1 cellular context compared by ENCODE assay signal in the genomic region with DNA sequence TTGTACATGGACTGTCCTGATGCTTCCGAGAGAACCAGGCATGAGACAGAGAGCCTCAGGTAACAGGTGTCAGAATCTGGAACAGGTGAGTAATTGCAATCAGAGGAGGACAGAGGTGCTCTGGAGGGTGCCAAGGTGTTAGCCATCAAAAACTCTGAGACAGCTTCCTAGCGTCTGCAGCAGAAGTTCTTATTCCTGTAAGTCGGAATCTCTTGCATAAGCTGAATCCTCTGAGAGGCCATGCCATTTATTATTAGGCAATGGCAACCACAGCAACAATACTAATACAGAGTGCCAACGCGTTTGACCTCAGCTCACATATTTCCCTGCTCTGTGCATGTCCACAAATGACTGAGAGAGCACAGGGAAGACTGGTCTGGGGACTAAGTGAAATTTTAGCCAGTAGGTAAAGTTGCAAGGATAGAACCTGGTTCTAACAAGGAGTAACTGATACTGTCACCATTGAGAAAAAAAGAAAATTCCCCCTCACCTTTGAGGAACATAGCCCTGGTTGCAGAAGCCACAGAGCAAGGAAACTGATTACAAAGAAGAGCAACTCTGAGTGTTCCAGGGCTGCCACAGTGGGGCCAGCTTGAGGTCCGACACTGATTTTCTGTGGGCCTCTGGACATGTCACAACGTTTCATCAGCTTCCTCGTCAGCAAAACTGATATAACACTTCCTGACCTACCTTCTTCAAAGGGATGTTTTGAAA.
TF ChIP-seq lines count a peak whose summit lies in the region.

No MANE protein-coding gene starts in this region.

TF ChIP-seq in K562, 482 proteins besides CTCF, POLR2A, EP300 and RAD21 (continued from another document):
- TF ChIP-seq, protein P1, sequence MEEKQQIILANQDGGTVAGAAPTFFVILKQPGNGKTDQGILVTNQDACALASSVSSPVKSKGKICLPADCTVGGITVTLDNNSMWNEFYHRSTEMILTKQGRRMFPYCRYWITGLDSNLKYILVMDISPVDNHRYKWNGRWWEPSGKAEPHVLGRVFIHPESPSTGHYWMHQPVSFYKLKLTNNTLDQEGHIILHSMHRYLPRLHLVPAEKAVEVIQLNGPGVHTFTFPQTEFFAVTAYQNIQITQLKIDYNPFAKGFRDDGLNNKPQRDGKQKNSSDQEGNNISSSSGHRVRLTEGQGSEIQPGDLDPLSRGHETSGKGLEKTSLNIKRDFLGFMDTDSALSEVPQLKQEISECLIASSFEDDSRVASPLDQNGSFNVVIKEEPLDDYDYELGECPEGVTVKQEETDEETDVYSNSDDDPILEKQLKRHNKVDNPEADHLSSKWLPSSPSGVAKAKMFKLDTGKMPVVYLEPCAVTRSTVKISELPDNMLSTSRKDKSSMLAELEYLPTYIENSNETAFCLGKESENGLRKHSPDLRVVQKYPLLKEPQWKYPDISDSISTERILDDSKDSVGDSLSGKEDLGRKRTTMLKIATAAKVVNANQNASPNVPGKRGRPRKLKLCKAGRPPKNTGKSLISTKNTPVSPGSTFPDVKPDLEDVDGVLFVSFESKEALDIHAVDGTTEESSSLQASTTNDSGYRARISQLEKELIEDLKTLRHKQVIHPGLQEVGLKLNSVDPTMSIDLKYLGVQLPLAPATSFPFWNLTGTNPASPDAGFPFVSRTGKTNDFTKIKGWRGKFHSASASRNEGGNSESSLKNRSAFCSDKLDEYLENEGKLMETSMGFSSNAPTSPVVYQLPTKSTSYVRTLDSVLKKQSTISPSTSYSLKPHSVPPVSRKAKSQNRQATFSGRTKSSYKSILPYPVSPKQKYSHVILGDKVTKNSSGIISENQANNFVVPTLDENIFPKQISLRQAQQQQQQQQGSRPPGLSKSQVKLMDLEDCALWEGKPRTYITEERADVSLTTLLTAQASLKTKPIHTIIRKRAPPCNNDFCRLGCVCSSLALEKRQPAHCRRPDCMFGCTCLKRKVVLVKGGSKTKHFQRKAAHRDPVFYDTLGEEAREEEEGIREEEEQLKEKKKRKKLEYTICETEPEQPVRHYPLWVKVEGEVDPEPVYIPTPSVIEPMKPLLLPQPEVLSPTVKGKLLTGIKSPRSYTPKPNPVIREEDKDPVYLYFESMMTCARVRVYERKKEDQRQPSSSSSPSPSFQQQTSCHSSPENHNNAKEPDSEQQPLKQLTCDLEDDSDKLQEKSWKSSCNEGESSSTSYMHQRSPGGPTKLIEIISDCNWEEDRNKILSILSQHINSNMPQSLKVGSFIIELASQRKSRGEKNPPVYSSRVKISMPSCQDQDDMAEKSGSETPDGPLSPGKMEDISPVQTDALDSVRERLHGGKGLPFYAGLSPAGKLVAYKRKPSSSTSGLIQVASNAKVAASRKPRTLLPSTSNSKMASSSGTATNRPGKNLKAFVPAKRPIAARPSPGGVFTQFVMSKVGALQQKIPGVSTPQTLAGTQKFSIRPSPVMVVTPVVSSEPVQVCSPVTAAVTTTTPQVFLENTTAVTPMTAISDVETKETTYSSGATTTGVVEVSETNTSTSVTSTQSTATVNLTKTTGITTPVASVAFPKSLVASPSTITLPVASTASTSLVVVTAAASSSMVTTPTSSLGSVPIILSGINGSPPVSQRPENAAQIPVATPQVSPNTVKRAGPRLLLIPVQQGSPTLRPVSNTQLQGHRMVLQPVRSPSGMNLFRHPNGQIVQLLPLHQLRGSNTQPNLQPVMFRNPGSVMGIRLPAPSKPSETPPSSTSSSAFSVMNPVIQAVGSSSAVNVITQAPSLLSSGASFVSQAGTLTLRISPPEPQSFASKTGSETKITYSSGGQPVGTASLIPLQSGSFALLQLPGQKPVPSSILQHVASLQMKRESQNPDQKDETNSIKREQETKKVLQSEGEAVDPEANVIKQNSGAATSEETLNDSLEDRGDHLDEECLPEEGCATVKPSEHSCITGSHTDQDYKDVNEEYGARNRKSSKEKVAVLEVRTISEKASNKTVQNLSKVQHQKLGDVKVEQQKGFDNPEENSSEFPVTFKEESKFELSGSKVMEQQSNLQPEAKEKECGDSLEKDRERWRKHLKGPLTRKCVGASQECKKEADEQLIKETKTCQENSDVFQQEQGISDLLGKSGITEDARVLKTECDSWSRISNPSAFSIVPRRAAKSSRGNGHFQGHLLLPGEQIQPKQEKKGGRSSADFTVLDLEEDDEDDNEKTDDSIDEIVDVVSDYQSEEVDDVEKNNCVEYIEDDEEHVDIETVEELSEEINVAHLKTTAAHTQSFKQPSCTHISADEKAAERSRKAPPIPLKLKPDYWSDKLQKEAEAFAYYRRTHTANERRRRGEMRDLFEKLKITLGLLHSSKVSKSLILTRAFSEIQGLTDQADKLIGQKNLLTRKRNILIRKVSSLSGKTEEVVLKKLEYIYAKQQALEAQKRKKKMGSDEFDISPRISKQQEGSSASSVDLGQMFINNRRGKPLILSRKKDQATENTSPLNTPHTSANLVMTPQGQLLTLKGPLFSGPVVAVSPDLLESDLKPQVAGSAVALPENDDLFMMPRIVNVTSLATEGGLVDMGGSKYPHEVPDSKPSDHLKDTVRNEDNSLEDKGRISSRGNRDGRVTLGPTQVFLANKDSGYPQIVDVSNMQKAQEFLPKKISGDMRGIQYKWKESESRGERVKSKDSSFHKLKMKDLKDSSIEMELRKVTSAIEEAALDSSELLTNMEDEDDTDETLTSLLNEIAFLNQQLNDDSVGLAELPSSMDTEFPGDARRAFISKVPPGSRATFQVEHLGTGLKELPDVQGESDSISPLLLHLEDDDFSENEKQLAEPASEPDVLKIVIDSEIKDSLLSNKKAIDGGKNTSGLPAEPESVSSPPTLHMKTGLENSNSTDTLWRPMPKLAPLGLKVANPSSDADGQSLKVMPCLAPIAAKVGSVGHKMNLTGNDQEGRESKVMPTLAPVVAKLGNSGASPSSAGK (IDR thresholded peaks at IDR 0.05), result peak; percentile 16; the same call in 1 of the 2 replicates
- TF ChIP-seq IFI16 (CRISPR knock-in tag; IDR thresholded peaks at IDR 0.05), result no peak
TF ChIP-seq in K562: peak in this region for 68.
